ENCODE assay signal across 9 cellular contexts in the genomic region with DNA sequence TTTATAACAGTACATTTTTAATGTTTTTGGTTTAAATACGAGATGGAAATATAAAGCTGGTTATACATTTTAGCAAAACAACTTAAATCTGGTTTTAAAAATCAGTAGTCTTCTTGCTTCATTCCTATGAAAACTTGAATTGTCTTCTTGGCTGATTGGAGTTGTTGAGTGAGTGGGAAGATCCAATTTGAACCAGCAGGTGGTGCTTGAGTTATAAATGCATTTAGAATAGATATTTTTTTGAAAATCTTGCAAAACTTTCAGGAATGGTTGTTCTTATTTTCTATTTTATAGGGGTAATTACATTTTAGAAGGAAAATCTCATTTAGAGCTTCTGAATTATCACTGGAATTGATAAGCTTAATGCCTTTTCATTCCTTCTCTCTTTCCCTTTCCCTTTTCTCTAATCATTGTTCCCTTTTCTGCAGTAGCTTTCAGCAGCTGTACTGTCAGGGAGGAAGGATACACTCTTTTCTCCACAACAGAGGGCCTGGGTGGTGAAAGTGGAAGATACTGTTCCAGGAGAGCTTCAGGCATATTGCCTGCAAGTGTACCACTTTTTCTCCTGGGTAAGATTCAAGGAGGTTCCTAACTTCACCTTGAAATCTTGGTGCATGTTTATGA.
A peak's percentile ranks its signal among the peaks of the same experiment; 100 is the strongest.
DNase-seq lines count a peak whose midpoint lies in the region; ATAC-seq and TF ChIP-seq lines count a peak whose summit lies in the region.
"Had no signal": no experiment of that assay in that cellular context is flagged by ENCODE, and none has a peak within 500 bp of the region (broad histone marks: within the 10 kb centered on the region; RNA-seq: fewer than 3 reads in every experiment).

No MANE protein-coding gene starts in this region.

- no peaks in the 10 kb centered on the region for H3K79me2 ChIP-seq in DOHH2 (ENCODE audit: control insufficient read depth, low read length)

- H3K4me3 ChIP-seq in DOHH2 (ENCODE audit: low read length) (no peak overlapping the region), body of pancreas (no peak overlapping the region)

- H3K9me3 ChIP-seq in DOHH2 (ENCODE audit: control insufficient read depth, insufficient read depth, low read length) (no peaks in the 10 kb centered on the region), body of pancreas (no peaks in the 10 kb centered on the region)

- peak; percentile 28 for TF ChIP-seq CTCF in DOHH2 (IDR thresholded peaks at IDR 0.05; ENCODE audit: low read depth, low read length, poor library complexity, severe bottlenecking)
- peak in 5 of 7 experiments; percentile 13 to 29 (median 29) for TF ChIP-seq CTCF in body of pancreas (IDR thresholded peaks at IDR 0.05)

- H3K9me2 ChIP-seq in DOHH2 (replicated peaks; ENCODE audit: control insufficient read depth, low read length) = no peaks in the 10 kb centered on the region

- H3K4me1 ChIP-seq in DOHH2 (ENCODE audit: control insufficient read depth, low read length) (no peaks in the 10 kb centered on the region), body of pancreas (no peaks in the 10 kb centered on the region)

- H3K36me3 ChIP-seq in DOHH2 (ENCODE audit: control insufficient read depth, low read length) (no peaks in the 10 kb centered on the region), body of pancreas (replicated peaks in 1 of 2; ENCODE audit: insufficient read depth in 1 of 2, low read depth in 2 of 2) (no peaks in the 10 kb centered on the region)

- DNase-seq in M059J (ENCODE audit: low read depth) (peak; percentile 65), body of pancreas (peak in 2 of 4 donors; percentile 6 to 11), middle frontal gyrus (ENCODE audit: extremely low spot score, low spot score) (peak; percentile 16)
- DNase-seq in activated CD4-positive, alpha-beta T cell treated with anti-CD3 and anti-CD28 coated beads, Interleukin-2, amount 50 U/mL, for 48 hours = no peak
- DNase-seq: T1000 had no signal

- no peaks in the 10 kb centered on the region for H4K20me1 ChIP-seq in DOHH2 (ENCODE audit: control insufficient read depth, insufficient read depth, low read depth, low read length)

- H3K27ac ChIP-seq in DOHH2 (ENCODE audit: low read depth, low read length) = no peak overlapping the region
- H3K27ac ChIP-seq in body of pancreas = no peak overlapping the region

- ATAC-seq in body of pancreas (no peak), HG02852 (IDR thresholded peaks at IDR 0.05; ENCODE audit: unreplicated experiment) (no peak), HG02642 (IDR thresholded peaks at IDR 0.05; ENCODE audit: poor library complexity, unreplicated experiment) (no peak), GM18858 (IDR thresholded peaks at IDR 0.05; ENCODE audit: unreplicated experiment) (no peak)

- H3K4me2 ChIP-seq in DOHH2 (ENCODE audit: low read length) = no peak overlapping the region

- H3K27me3 ChIP-seq in DOHH2 (ENCODE audit: control insufficient read depth, low read length) (no peaks in the 10 kb centered on the region), body of pancreas (no peaks in the 10 kb centered on the region)

- intact Hi-C loops in body of pancreas (cut with DNase I) = no loop called here

- 30 to 40% methylated on average over 1 of the region's 1 CpG for WGBS in body of pancreas, 2 donors

- no peaks in the 10 kb centered on the region for H3F3A ChIP-seq in DOHH2 (ENCODE audit: control insufficient read depth, insufficient read depth)

- TF ChIP-seq POLR2A in body of pancreas (IDR thresholded peaks at IDR 0.05) = no peak

Comparison
In these comparisons a context has a peak if more than half of its experiments do, and no peak if none do; other contexts are left out.
1. DNase-seq: peak in M059J (single experiment) and middle frontal gyrus (single experiment); none in activated CD4-positive, alpha-beta T cell treated with anti-CD3 and anti-CD28 coated beads, Interleukin-2, amount 50 U/mL, for 48 hours (0 of 2).